Comparison of ENCODE assay signal across 22 cellular contexts in the genomic region with DNA sequence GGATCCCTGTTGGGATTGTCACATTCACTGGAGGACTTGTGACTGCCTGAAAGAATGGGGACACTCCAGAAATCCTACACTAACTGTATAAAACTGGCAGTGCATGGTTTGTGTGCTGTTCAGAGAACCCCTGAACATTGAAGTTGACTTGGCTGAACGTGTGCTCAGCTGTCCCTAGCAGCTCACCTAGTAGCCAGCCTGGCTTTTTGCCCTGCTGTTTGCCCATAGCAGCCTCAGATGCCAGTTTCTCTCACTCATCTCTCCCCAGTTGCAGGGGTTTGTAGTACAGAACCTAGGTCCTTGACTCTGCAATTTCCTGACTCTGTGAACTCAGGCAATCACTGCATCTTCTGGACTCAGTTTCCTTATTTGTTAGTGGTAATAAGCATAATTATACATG.
DNase-seq lines count a peak whose midpoint lies in the region; TF ChIP-seq lines count a peak whose summit lies in the region.
"Had no signal": no experiment of that assay in that cellular context is flagged by ENCODE, and none has a peak within 500 bp of the region (broad histone marks: within the 10 kb centered on the region; RNA-seq: fewer than 3 reads in every experiment).

No MANE protein-coding gene starts in this region.

- H3K4me1 ChIP-seq in esophagus muscularis mucosa, result peaks cover 0 to 16% (median 6%) of the 10 kb centered on the region in 4 donors
- no peaks in the 10 kb centered on the region for H3K4me1 ChIP-seq in CD4-positive, alpha-beta memory T cell (ENCODE audit: insufficient read depth, low read length)
- H3K4me1 ChIP-seq: A549; BLaER1 treated with 17β-estradiol and CSF1 and Interleukin-3, amounts not matched to agents 10 nM and 100 nM had no signal

- no peaks in the 10 kb centered on the region for H3K36me3 ChIP-seq in esophagus muscularis mucosa
- H3K36me3 ChIP-seq in CD4-positive, alpha-beta memory T cell (ENCODE audit: insufficient read depth, low read length), result no peaks in the 10 kb centered on the region
- H3K36me3 ChIP-seq: BLaER1 treated with 17β-estradiol and CSF1 and Interleukin-3, amounts not matched to agents 10 nM and 100 nM had no signal

- no peak overlapping the region for H3K4me3 ChIP-seq in esophagus muscularis mucosa
- H3K4me3 ChIP-seq in CD4-positive, alpha-beta memory T cell (ENCODE audit: low read length in 2 of 2), result no peak overlapping the region
- H3K4me3 ChIP-seq: A549; BLaER1 treated with 17β-estradiol and CSF1 and Interleukin-3, amounts not matched to agents 10 nM and 100 nM had no signal

- POLR2A ChIA-PET in CD4-positive, alpha-beta memory T cell (lab: Charles Lee; ENCODE audit: partially characterized antibody), result no interaction called here

- no peaks in the 10 kb centered on the region for H3K27me3 ChIP-seq in esophagus muscularis mucosa
- no peaks in the 10 kb centered on the region for H3K27me3 ChIP-seq in CD4-positive, alpha-beta memory T cell (ENCODE audit: insufficient read depth, low read length)
- H3K27me3 ChIP-seq: BLaER1 treated with 17β-estradiol and CSF1 and Interleukin-3, amounts not matched to agents 10 nM and 100 nM had no signal

- H3K27ac Mint-ChIP-seq in CD4-positive, alpha-beta memory T cell, result no peak overlapping the region
- H3K27ac Mint-ChIP-seq: B cell; CD4-positive, alpha-beta T cell had no signal

- in situ Hi-C loops in G401 (cut with HindIII; ENCODE audit: low sequenced_read_pairs), result no loop called here

- H3K9me3 ChIP-seq in esophagus muscularis mucosa, result no peaks in the 10 kb centered on the region
- H3K9me3 ChIP-seq in CD4-positive, alpha-beta memory T cell (ENCODE audit: control insufficient read depth in 1 of 2, low read length in 2 of 2), result no peaks in the 10 kb centered on the region
- H3K9me3 ChIP-seq: A549; BLaER1 treated with 17β-estradiol and CSF1 and Interleukin-3, amounts not matched to agents 10 nM and 100 nM had no signal

- H3K4me1 Mint-ChIP-seq in CD4-positive, alpha-beta memory T cell, result no peaks in the 10 kb centered on the region
- H3K4me1 Mint-ChIP-seq: B cell; CD8-positive, alpha-beta memory T cell had no signal

- no peaks in the 10 kb centered on the region for H3K36me3 Mint-ChIP-seq in CD4-positive, alpha-beta memory T cell
- H3K36me3 Mint-ChIP-seq: CD8-positive, alpha-beta memory T cell had no signal

- DNase-seq in G401 (ENCODE audit: low spot score), result peak; percentile 60
- DNase-seq in cerebellar cortex (ENCODE audit: low spot score), result peak; percentile 53
- peak; percentile 50 for DNase-seq in esophagus muscularis mucosa (ENCODE audit: extremely low spot score)
- no peak for DNase-seq in nucleus accumbens (lab: John Stamatoyannopoulos, UW)
- no peak for DNase-seq in NCI-H82 (lab: John Stamatoyannopoulos, UW)
- no peak for DNase-seq in CD4-positive, alpha-beta memory T cell
- DNase-seq: 8988T; AML-193; CD4-positive, alpha-beta T cell; CD8-positive, alpha-beta memory T cell; COR-L47; DMS 273 treated with DMSO at 0.1 percent for 48 hours; DMS153; DMS53; DMS79; DND-41; EL; GF-D8 had no signal

- 67% methylated on average over 1 of the region's 1 CpG for whole genome bisulfite sequencing in esophagus muscularis mucosa

- peaks cover 0 to 5% of the 10 kb centered on the region in 2 donors for H3K27me3 Mint-ChIP-seq in CD4-positive, alpha-beta memory T cell
- H3K27me3 Mint-ChIP-seq: CD4-positive, alpha-beta T cell had no signal

- CTCF ChIA-PET in CD4-positive, alpha-beta memory T cell (lab: Charles Lee; ENCODE audit: partially characterized antibody), result no interaction called here

- peaks cover 0 to 3% (median 0%) of the 10 kb centered on the region in 8 donors for H3K9me3 Mint-ChIP-seq in CD4-positive, alpha-beta memory T cell
- H3K9me3 Mint-ChIP-seq: CD4-positive, alpha-beta T cell; CD8-positive, alpha-beta memory T cell had no signal

- intact Hi-C loops in esophagus muscularis mucosa (cut with DNase I), result no loop called here
- intact Hi-C loops in CD4-positive, alpha-beta memory T cell (cut with micrococcal nuclease), result no loop called here

- no peak for TF ChIP-seq CTCF in esophagus muscularis mucosa (IDR thresholded peaks at IDR 0.05)

- no peak overlapping the region for H3K27ac ChIP-seq in esophagus muscularis mucosa (replicated peaks in 1 of 4)
- H3K27ac ChIP-seq in CD4-positive, alpha-beta memory T cell (ENCODE audit: low read depth, low read length), result no peak overlapping the region
- H3K27ac ChIP-seq: A549; BLaER1 treated with 17β-estradiol and CSF1 and Interleukin-3, amounts not matched to agents 10 nM and 100 nM; C4-2B had no signal

- no peak for TF ChIP-seq EP300 in esophagus muscularis mucosa (IDR thresholded peaks at IDR 0.05)

- H3K4me3 Mint-ChIP-seq in CD4-positive, alpha-beta memory T cell, result no peak overlapping the region
- H3K4me3 Mint-ChIP-seq: B cell; CD4-positive, alpha-beta T cell; CD8-positive, alpha-beta memory T cell had no signal

- TF ChIP-seq POLR2A in esophagus muscularis mucosa (IDR thresholded peaks at IDR 0.05; ENCODE audit: low read depth), result no peak

Comparison
In these comparisons a context has a peak if more than half of its experiments do, and no peak if none do; other contexts are left out.
1. DNase-seq: peak in G401 (single experiment), cerebellar cortex (single experiment) and esophagus muscularis mucosa (single experiment); none in nucleus accumbens (0 of 56), NCI-H82 (single experiment) and CD4-positive, alpha-beta memory T cell (0 of 5).